Comparison of ENCODE assay signal across 1 cellular context in the genomic region with DNA sequence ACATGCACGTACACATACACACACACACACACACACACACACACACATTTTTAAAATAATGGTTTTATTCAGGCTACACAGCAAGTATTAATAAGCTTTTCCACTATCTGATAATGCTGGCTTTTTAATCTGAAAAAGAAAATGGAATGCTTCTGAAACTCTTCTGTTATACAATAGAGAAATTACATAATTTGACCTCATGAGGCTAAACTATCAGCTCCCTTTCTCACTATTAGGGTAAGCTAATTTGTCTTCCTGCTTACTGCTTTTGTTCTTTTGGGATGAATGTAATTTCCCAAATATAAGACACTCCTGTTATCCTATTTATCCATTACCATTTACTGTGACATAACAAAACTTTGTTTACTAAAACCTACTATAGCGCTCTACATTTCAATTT.
TF ChIP-seq lines count a peak whose summit lies in the region.

No MANE protein-coding gene starts in this region.

TF ChIP-seq in SK-N-SH, 30 proteins besides CTCF, POLR2A, EP300 and RAD21 (continued from another document):
- TF ChIP-seq SMC3 (IDR thresholded peaks at IDR 0.05; ENCODE audit: low read depth, low read length): no peak
